In the genomic region with DNA sequence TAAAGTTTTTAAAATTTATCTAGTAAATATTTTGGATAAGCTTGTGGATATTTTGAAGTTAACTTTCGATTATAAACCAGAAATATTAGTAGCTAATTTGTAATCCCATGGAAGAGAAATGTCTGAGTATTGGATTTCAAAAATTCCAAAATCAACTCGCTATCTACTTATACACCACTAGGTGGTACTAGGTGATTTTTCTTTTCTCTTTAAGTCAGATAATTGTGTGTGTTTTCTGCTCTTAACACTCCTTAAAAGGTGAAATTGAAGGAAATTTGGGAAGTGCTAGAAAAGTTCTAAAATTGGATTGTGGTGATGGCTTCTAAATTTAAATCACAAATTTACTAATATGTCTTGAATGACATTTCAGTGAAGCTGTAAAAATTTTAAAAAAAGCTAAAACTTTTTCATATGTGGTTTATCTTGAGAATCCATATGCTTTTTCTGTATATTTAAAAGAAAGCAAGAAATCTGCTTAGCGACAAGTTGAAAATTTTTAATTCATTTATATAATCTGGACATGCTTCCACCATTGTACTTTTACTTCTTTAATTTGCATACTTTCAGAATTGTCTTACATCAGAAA, we compare ENCODE assay signal across 8 cellular contexts.
A peak's percentile ranks its signal among the peaks of the same experiment; 100 is the strongest.
DNase-seq lines count a peak whose midpoint lies in the region; ATAC-seq and TF ChIP-seq lines count a peak whose summit lies in the region.

No MANE protein-coding gene starts in this region.

- H3K27ac ChIP-seq in liver (ENCODE audit: low read depth in 1 of 2, low read length in 2 of 2), result no peak overlapping the region

- WGBS in liver, result 15% methylated on average over 3 of the region's 3 CpGs

- peak; percentile 85 to 88 for TF ChIP-seq RAD21 in liver (IDR thresholded peaks at IDR 0.05)

- H3K4me3 ChIP-seq in liver (ENCODE audit: low read depth in 1 of 3, low read length in 3 of 3), result no peak overlapping the region

- no peaks in the 10 kb centered on the region for H3K9me3 ChIP-seq in liver (ENCODE audit: control insufficient read depth in 4 of 4, low read length in 3 of 4)

- no peaks in the 10 kb centered on the region for H3K36me3 ChIP-seq in liver (ENCODE audit: control insufficient read depth in 4 of 4, insufficient read depth in 3 of 4, low read depth in 1 of 4, low read length in 3 of 4)

- H3K9ac ChIP-seq in liver (ENCODE audit: low read depth in 1 of 2, low read length in 2 of 2), result no peak overlapping the region

- peak; percentile 29 for DNase-seq in NOMO-1 treated with DMSO at 0.1 percent for 48 hours (lab: John Stamatoyannopoulos, UW; ENCODE audit: unreplicated experiment)
- no peak for DNase-seq in NOMO-1 treated with dmso at 0.1 percent for 144 hours (lab: John Stamatoyannopoulos, UW; ENCODE audit: unreplicated experiment)
- peak; percentile 41 for DNase-seq in M059J (ENCODE audit: low read depth)
- DNase-seq in astrocyte of the hippocampus (ENCODE audit: low read depth, low spot score), result peak; percentile 32
- DNase-seq in 8988T, result no peak
- no peak for DNase-seq in T1000 (lab: John Stamatoyannopoulos, UW)

- no peak for ATAC-seq in HG03025 (IDR thresholded peaks at IDR 0.05; ENCODE audit: low FRiP score, unreplicated experiment)

- peaks cover 0 to 2% (median 0%) of the 10 kb centered on the region in 4 donors for H3K27me3 ChIP-seq in liver (ENCODE audit: control insufficient read depth in 4 of 4, insufficient read depth in 4 of 4, low read length in 3 of 4)

- H3K4me1 ChIP-seq in liver (ENCODE audit: control insufficient read depth in 4 of 4, insufficient read depth in 4 of 4, low read length in 3 of 4), result no peaks in the 10 kb centered on the region

- peak; percentile 65 for TF ChIP-seq CTCF in liver (IDR thresholded peaks at IDR 0.05; ENCODE audit: low read depth, low read length, missing input control)

TF ChIP-seq in liver, 16 proteins besides CTCF, POLR2A, EP300 and RAD21:
- TF ChIP-seq TAF1 (conservative IDR thresholded peaks at IDR 0.05) (no peak), NR2F2 (IDR thresholded peaks at IDR 0.05) (no peak)
- TF ChIP-seq, protein P1, sequence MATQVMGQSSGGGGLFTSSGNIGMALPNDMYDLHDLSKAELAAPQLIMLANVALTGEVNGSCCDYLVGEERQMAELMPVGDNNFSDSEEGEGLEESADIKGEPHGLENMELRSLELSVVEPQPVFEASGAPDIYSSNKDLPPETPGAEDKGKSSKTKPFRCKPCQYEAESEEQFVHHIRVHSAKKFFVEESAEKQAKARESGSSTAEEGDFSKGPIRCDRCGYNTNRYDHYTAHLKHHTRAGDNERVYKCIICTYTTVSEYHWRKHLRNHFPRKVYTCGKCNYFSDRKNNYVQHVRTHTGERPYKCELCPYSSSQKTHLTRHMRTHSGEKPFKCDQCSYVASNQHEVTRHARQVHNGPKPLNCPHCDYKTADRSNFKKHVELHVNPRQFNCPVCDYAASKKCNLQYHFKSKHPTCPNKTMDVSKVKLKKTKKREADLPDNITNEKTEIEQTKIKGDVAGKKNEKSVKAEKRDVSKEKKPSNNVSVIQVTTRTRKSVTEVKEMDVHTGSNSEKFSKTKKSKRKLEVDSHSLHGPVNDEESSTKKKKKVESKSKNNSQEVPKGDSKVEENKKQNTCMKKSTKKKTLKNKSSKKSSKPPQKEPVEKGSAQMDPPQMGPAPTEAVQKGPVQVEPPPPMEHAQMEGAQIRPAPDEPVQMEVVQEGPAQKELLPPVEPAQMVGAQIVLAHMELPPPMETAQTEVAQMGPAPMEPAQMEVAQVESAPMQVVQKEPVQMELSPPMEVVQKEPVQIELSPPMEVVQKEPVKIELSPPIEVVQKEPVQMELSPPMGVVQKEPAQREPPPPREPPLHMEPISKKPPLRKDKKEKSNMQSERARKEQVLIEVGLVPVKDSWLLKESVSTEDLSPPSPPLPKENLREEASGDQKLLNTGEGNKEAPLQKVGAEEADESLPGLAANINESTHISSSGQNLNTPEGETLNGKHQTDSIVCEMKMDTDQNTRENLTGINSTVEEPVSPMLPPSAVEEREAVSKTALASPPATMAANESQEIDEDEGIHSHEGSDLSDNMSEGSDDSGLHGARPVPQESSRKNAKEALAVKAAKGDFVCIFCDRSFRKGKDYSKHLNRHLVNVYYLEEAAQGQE (IDR thresholded peaks at IDR 0.05), result peak; percentile 42

Comparison
In these comparisons a context has a peak if more than half of its experiments do, and no peak if none do; other contexts are left out.
1. DNase-seq: peak in NOMO-1 treated with DMSO at 0.1 percent for 48 hours (single experiment), M059J (single experiment) and astrocyte of the hippocampus (single experiment); none in NOMO-1 treated with dmso at 0.1 percent for 144 hours (single experiment), 8988T (single experiment) and T1000 (single experiment).